Comparison of ENCODE assay signal across 20 cellular contexts in the genomic region with DNA sequence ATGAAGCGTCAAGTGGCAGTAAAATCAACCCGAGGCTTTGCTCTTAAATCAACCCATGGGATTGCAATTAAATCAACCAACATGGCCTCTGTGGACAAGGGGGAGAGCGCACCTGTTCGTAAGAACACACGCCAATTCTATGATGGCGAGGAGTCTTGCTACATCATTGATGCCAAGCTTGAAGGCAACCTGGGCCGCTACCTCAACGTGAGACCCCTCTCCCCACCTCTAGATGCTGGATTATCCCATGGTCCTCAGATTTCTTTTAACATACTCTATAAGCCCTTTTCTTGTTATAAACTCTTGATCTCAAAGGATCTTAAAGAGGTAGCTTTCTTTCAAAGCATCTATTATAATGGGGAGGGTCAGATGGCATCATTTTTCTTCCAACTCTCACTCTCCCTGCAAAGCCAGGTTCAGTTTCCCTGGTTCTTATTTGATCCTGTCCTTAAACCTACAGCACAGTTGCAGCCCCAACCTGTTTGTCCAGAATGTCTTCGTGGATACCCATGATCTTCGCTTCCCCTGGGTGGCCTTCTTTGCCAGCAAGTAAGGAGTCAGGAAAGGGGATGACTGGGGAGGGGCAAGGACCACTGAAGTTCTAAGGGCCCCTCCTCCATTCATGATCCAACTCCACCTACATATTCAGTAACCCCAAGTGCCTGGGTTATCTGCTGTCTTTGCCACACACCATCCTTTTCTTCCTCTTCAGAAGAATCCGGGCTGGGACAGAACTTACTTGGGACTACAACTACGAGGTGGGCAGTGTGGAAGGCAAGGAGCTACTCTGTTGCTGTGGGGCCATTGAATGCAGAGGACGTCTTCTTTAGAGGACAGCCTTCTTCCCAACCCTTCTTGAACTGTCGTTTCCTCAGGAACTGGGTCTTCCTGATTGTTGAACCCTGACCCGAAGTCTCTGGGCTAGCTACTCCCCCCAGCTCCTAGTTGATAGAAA. TPM values are rescaled to one million over a fixed set of nuclear protein-coding genes. Genes with fewer than 3 reads are reported as not detected.
A peak's percentile ranks its signal among the peaks of the same experiment; 100 is the strongest.
DNase-seq lines count a peak whose midpoint lies in the region; ATAC-seq and TF ChIP-seq lines count a peak whose summit lies in the region.
"Had no signal": no experiment of that assay in that cellular context is flagged by ENCODE, and none has a peak within 500 bp of the region (broad histone marks: within the 10 kb centered on the region; RNA-seq: fewer than 3 reads in every experiment).

No MANE protein-coding gene starts in this region.

- H3K36me3 ChIP-seq in CD4-positive, alpha-beta memory T cell (ENCODE audit: insufficient read depth, low read length): peaks cover 64% of the 10 kb centered on the region

- H3K36me3 Mint-ChIP-seq in CD4-positive, alpha-beta memory T cell: peaks cover 65 to 89% of the 10 kb centered on the region in 2 donors
- H3K36me3 Mint-ChIP-seq in activated naive CD4-positive, alpha-beta T cell treated with anti-CD3 and anti-CD28 coated beads, Interleukin-2, amount 50 U/mL, for 72 hours: peaks cover 9 to 42% of the 10 kb centered on the region in 2 donors
- H3K36me3 Mint-ChIP-seq in naive B cell: peaks cover 27 to 42% of the 10 kb centered on the region in 2 donors

- ATAC-seq in activated naive CD4-positive, alpha-beta T cell treated with anti-CD3 and anti-CD28 coated beads, Interleukin-2, amount 50 U/mL, for 72 hours: no peak
- ATAC-seq in naive B cell (ENCODE audit: low read depth in 2 of 2) (no peak), HG02973 (IDR thresholded peaks at IDR 0.05; ENCODE audit: unreplicated experiment) (no peak)

- TF ChIP-seq CTCF in 22Rv1 (IDR thresholded peaks at IDR 0.05): no peak

- DNase-seq in CD4-positive, alpha-beta memory T cell: no peak
- no peak for DNase-seq in activated naive CD4-positive, alpha-beta T cell treated with anti-CD3 and anti-CD28 coated beads, Interleukin-2, amount 50 U/mL, for 72 hours (ENCODE audit: low spot score in 2 of 2)
- DNase-seq in naive B cell (no peak), kidney tubule cell (ENCODE audit: low spot score) (no peak), NCI-H1092 treated with DMSO at 0.1 percent for 48 hours (lab: John Stamatoyannopoulos, UW) (no peak)
- DNase-seq: activated B cell treated with CpG ODN at 0.5 μM for 24 hours; activated naive CD8-positive, alpha-beta T cell treated with anti-CD3 and anti-CD28 coated beads, Interleukin-2, amount 10 ng/mL, durations not matched to agents 7 days and 5 days; effector CD4-positive, alpha-beta T cell; GF-D8; mesendoderm; MM.1S; NCI-H2029; NCI-H526 treated with DMSO at 0.1 percent for 48 hours; SHP77 treated with DMSO at 0.1 percent for 48 hours; stimulated activated CD4-positive, alpha-beta T cell treated with anti-CD3 and anti-CD28 coated beads, Interleukin-2, amount 100 ng/mL, for 24 hours; T-helper 1 cell had no signal

- no peaks in the 10 kb centered on the region for H3K4me1 ChIP-seq in CD4-positive, alpha-beta memory T cell (ENCODE audit: insufficient read depth, low read length)
- H3K4me1 ChIP-seq: suprapubic skin had no signal

- no peak overlapping the region for H3K4me3 ChIP-seq in CD4-positive, alpha-beta memory T cell (ENCODE audit: low read length in 2 of 2)
- H3K4me3 ChIP-seq: right lobe of liver, suprapubic skin had no signal

- peaks cover 0 to 1% (median 0%) of the 10 kb centered on the region in 8 donors for H3K9me3 Mint-ChIP-seq in CD4-positive, alpha-beta memory T cell
- no peaks in the 10 kb centered on the region for H3K9me3 Mint-ChIP-seq in activated naive CD4-positive, alpha-beta T cell treated with anti-CD3 and anti-CD28 coated beads, Interleukin-2, amount 50 U/mL, for 72 hours
- H3K9me3 Mint-ChIP-seq in naive B cell: no peaks in the 10 kb centered on the region
- H3K9me3 Mint-ChIP-seq: activated B cell treated with CpG ODN at 0.5 μM for 24 hours; activated naive CD8-positive, alpha-beta T cell treated with anti-CD3 and anti-CD28 coated beads, Interleukin-2, amount 10 ng/mL, durations not matched to agents 7 days and 5 days had no signal

- no peak overlapping the region for H3K4me3 Mint-ChIP-seq in CD4-positive, alpha-beta memory T cell
- H3K4me3 Mint-ChIP-seq in naive B cell: no peak overlapping the region
- H3K4me3 Mint-ChIP-seq: activated B cell treated with CpG ODN at 0.5 μM for 24 hours; activated naive CD8-positive, alpha-beta T cell treated with anti-CD3 and anti-CD28 coated beads, Interleukin-2, amount 10 ng/mL, durations not matched to agents 7 days and 5 days had no signal

- H3K27me3 Mint-ChIP-seq in CD4-positive, alpha-beta memory T cell: no peaks in the 10 kb centered on the region
- H3K27me3 Mint-ChIP-seq in naive B cell: no peaks in the 10 kb centered on the region
- H3K27me3 Mint-ChIP-seq: activated B cell treated with CpG ODN at 0.5 μM for 24 hours; activated naive CD8-positive, alpha-beta T cell treated with anti-CD3 and anti-CD28 coated beads, Interleukin-2, amount 10 ng/mL, durations not matched to agents 7 days and 5 days had no signal

- intact Hi-C loops in CD4-positive, alpha-beta memory T cell (cut with micrococcal nuclease): no loop called here

- POLR2A ChIA-PET in CD4-positive, alpha-beta memory T cell (lab: Charles Lee; ENCODE audit: partially characterized antibody): interaction anchor here (0.8 to 2.0 kb wide), 3 partner anchors 10 to 11 kb away, joined by 3 to 8 read pairs (median 5); a partner anchor contains a TSS

- peak overlapping the region; percentile 6 to 75 (median 38) for H3K27ac Mint-ChIP-seq in CD4-positive, alpha-beta memory T cell
- H3K27ac Mint-ChIP-seq in activated naive CD4-positive, alpha-beta T cell treated with anti-CD3 and anti-CD28 coated beads, Interleukin-2, amount 50 U/mL, for 72 hours: peak overlapping the region; percentile 4 to 64
- H3K27ac Mint-ChIP-seq in naive B cell: peak overlapping the region in 5 of 6 donors; percentile 30 to 88 (median 75)
- H3K27ac Mint-ChIP-seq: activated B cell treated with CpG ODN at 0.5 μM for 24 hours; activated naive CD8-positive, alpha-beta T cell treated with anti-CD3 and anti-CD28 coated beads, Interleukin-2, amount 10 ng/mL, durations not matched to agents 7 days and 5 days had no signal

- H3K4me1 Mint-ChIP-seq in CD4-positive, alpha-beta memory T cell: peaks cover 0 to 13% (median 3%) of the 10 kb centered on the region in 4 donors
- H3K4me1 Mint-ChIP-seq in naive B cell: peaks cover 0 to 14% (median 8%) of the 10 kb centered on the region in 3 donors
- H3K4me1 Mint-ChIP-seq: activated B cell treated with CpG ODN at 0.5 μM for 24 hours had no signal

- H3K9me3 ChIP-seq in CD4-positive, alpha-beta memory T cell (ENCODE audit: control insufficient read depth in 1 of 2, low read length in 2 of 2): no peaks in the 10 kb centered on the region
- H3K9me3 ChIP-seq: right lobe of liver, suprapubic skin had no signal

- peak overlapping the region; percentile 21; the same call in 1 of the 2 replicates for H3K27ac ChIP-seq in 22Rv1
- H3K27ac ChIP-seq in CD4-positive, alpha-beta memory T cell (ENCODE audit: low read depth, low read length): no peak overlapping the region
- H3K27ac ChIP-seq: right lobe of liver, suprapubic skin had no signal

- H3K27me3 ChIP-seq in CD4-positive, alpha-beta memory T cell (ENCODE audit: insufficient read depth, low read length): no peaks in the 10 kb centered on the region
- H3K27me3 ChIP-seq: right lobe of liver, suprapubic skin had no signal

- CTCF ChIA-PET in CD4-positive, alpha-beta memory T cell (lab: Charles Lee; ENCODE audit: partially characterized antibody): interaction anchor here (0.9 to 1.4 kb wide), 3 partner anchors 10 to 32 kb away, joined by 3 to 4 read pairs (median 3); no protein-coding TSS in a partner anchor

RNA-seq across cellular contexts. Expression of a gene that starts 10.8 kb away (rescaled TPM):
- 100 to 1,000 TPM; 145 to 149 TPM for total RNA-seq in CD4-positive, alpha-beta memory T cell
- 100 to 1,000 TPM; 184 to 206 TPM for polyA plus RNA-seq in CD4-positive, alpha-beta memory T cell
- total RNA-seq in activated naive CD4-positive, alpha-beta T cell treated with anti-CD3 and anti-CD28 coated beads, Interleukin-2, amount 50 U/mL, for 72 hours: 100 to 1,000 TPM; 110 to 134 TPM
- polyA plus RNA-seq in naive B cell (ENCODE audit: low read depth in 6 of 6): 100 to 1,000 TPM in 4 of 6 donors, 10 to 100 TPM in 2; 95.5 to 127 (median 115) TPM

RNA-seq across cellular contexts. Expression of a gene that starts 18.3 kb away (rescaled TPM):
- total RNA-seq in CD4-positive, alpha-beta memory T cell: under 1 TPM in 1 of 2 experiments, not detected in 1; 0.17 TPM
- polyA plus RNA-seq in CD4-positive, alpha-beta memory T cell: under 1 TPM; 0.23 to 0.33 TPM
- not detected for total RNA-seq in activated naive CD4-positive, alpha-beta T cell treated with anti-CD3 and anti-CD28 coated beads, Interleukin-2, amount 50 U/mL, for 72 hours
- polyA plus RNA-seq in naive B cell (ENCODE audit: low read depth in 6 of 6): under 1 TPM in 2 of 6 donors, not detected in 4; 0.13 to 0.42 TPM
- total RNA-seq: activated B cell treated with CpG ODN at 0.5 μM for 24 hours; activated naive CD8-positive, alpha-beta T cell treated with anti-CD3 and anti-CD28 coated beads, Interleukin-2, amount 10 ng/mL, durations not matched to agents 7 days and 5 days had no signal

RNA-seq across cellular contexts. Expression of a gene that starts 37.6 kb away (rescaled TPM):
- total RNA-seq in CD4-positive, alpha-beta memory T cell: 10 to 100 TPM; 71.4 to 72.6 TPM
- polyA plus RNA-seq in CD4-positive, alpha-beta memory T cell: 10 to 100 TPM in 1 of 2 donors, 1 to 10 TPM in 1; 9.8 to 14.2 TPM
- total RNA-seq in activated naive CD4-positive, alpha-beta T cell treated with anti-CD3 and anti-CD28 coated beads, Interleukin-2, amount 50 U/mL, for 72 hours: 10 to 100 TPM; 57.4 to 73.6 TPM
- 10 to 100 TPM; 16.5 to 30.5 (median 22.6) TPM for polyA plus RNA-seq in naive B cell (ENCODE audit: low read depth in 6 of 6)

RNA-seq across cellular contexts. Expression of a gene that starts 42.9 kb away (rescaled TPM):
- total RNA-seq in CD4-positive, alpha-beta memory T cell: 10 to 100 TPM; 31.4 to 32.1 TPM
- 10 to 100 TPM in 1 of 2 donors, 1 to 10 TPM in 1; 6.5 to 17.6 TPM for polyA plus RNA-seq in CD4-positive, alpha-beta memory T cell
- total RNA-seq in activated naive CD4-positive, alpha-beta T cell treated with anti-CD3 and anti-CD28 coated beads, Interleukin-2, amount 50 U/mL, for 72 hours: 10 to 100 TPM; 23.3 to 32.3 TPM
- polyA plus RNA-seq in naive B cell (ENCODE audit: low read depth in 6 of 6): 1 to 10 TPM; 2.4 to 8.8 (median 3.5) TPM

RNA-seq across cellular contexts. Expression of a gene that starts 44.4 kb away (rescaled TPM):
- 10 to 100 TPM; 35.0 to 38.9 TPM for total RNA-seq in CD4-positive, alpha-beta memory T cell
- 10 to 100 TPM; 52.6 to 59.0 TPM for polyA plus RNA-seq in CD4-positive, alpha-beta memory T cell
- 10 to 100 TPM; 18.0 to 20.7 TPM for total RNA-seq in activated naive CD4-positive, alpha-beta T cell treated with anti-CD3 and anti-CD28 coated beads, Interleukin-2, amount 50 U/mL, for 72 hours
- 10 to 100 TPM; 40.2 to 89.9 (median 48.7) TPM for polyA plus RNA-seq in naive B cell (ENCODE audit: low read depth in 6 of 6)
